8 cellular contexts compared by ENCODE assay signal in the genomic region with DNA sequence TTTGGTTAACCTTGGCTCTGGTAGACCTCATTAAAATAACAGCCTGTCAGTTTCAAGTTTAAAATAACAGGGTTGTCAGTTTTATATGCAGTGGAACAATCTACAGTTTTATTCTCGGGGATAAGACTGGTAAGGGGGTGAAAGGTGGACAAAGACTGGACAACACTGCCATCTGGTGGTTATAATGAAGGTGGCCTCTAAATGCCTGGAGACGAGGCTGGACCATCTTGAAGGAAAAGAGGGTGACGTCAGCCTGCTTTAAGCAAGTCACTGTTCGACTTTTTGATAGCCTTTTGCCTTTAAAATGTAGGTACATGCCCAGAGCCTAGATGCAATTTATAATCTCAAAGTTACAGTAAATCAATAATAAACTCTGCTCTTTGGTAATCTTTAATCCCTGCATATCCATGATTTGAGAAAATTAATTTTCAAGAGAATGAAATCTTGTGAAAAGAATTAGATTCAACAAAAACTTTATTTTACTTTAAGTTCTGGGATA.
DNase-seq lines count a peak whose midpoint lies in the region; ATAC-seq, FAIRE-seq and TF ChIP-seq lines count a peak whose summit lies in the region.

No MANE protein-coding gene starts in this region.

- no peaks in the 10 kb centered on the region for H3K27me3 Mint-ChIP-seq in GM23338 (ENCODE audit: insufficient read depth, low read depth, poor library complexity)

- FAIRE-seq in RCC 7860 (lab: Jason Lieb, UNC): peak; percentile 81

- no peak overlapping the region for H3K4me3 ChIP-seq in GM23338
- H3K4me3 ChIP-seq in Karpas-422 (ENCODE audit: low read length): no peak overlapping the region
- H3K4me3 ChIP-seq in fibroblast of pulmonary artery (replicated peaks; ENCODE audit: low read depth, low read length): no peak overlapping the region
- H3K4me3 ChIP-seq in thyroid gland (replicated peaks in 1 of 3): no peak overlapping the region

- H3K4me2 ChIP-seq in GM23338: no peak overlapping the region
- no peak overlapping the region for H3K4me2 ChIP-seq in Karpas-422 (ENCODE audit: low read depth, low read length, poor library complexity, severe bottlenecking)

- peaks cover 8% of the 10 kb centered on the region; the same call in 2 of the 3 replicates for H3K4me1 Mint-ChIP-seq in GM23338

- peaks cover 10% of the 10 kb centered on the region for H3K4me1 ChIP-seq in GM23338 (ENCODE audit: insufficient read depth)
- no peaks in the 10 kb centered on the region for H3K4me1 ChIP-seq in Karpas-422 (ENCODE audit: low read length)
- H3K4me1 ChIP-seq in thyroid gland: no peaks in the 10 kb centered on the region

- H3K27ac ChIP-seq in GM23338 (ENCODE audit: low read depth) (no peak overlapping the region), Karpas-422 (ENCODE audit: low read length) (no peak overlapping the region), thyroid gland (no peak overlapping the region)

- H3K9me2 ChIP-seq in GM23338 (ENCODE audit: insufficient read depth) (no peaks in the 10 kb centered on the region), Karpas-422 (replicated peaks; ENCODE audit: insufficient read depth, low read length) (no peaks in the 10 kb centered on the region)

- TF ChIP-seq CTCF in GM23338 (conservative IDR thresholded peaks at IDR 0.05; ENCODE audit: low read depth in 2 of 2) (peak; percentile 86 to 95), fibroblast of pulmonary artery (IDR thresholded peaks at IDR 0.05; ENCODE audit: low read length, missing control alignments) (peak; percentile 76), thyroid gland (IDR thresholded peaks at IDR 0.05) (peak; percentile 24 to 83 (median 72))

- no peaks in the 10 kb centered on the region for H3K27me3 ChIP-seq in GM23338 (ENCODE audit: insufficient read depth)
- no peaks in the 10 kb centered on the region for H3K27me3 ChIP-seq in Karpas-422 (ENCODE audit: low read length)
- no peaks in the 10 kb centered on the region for H3K27me3 ChIP-seq in thyroid gland

- H3K27ac Mint-ChIP-seq in GM23338: peak overlapping the region; percentile 86

- DNase-seq in GDM1 (lab: John Stamatoyannopoulos, UW): peak; percentile 69
- DNase-seq in GM23338 (ENCODE audit: low spot score): peak; percentile 92
- peak; percentile 90 for DNase-seq in Karpas-422
- DNase-seq in RCC 7860 (ENCODE audit: low spot score): peak; percentile 68
- DNase-seq in activated T-cell treated with anti-CD3 and anti-CD28 coated beads, Interleukin-2, amount 50 U/mL, for 48 hours: peak; percentile 62 to 72
- peak; percentile 93 for DNase-seq in fibroblast of pulmonary artery (ENCODE audit: low read depth)
- DNase-seq in non-pigmented ciliary epithelial cell (ENCODE audit: low read depth): peak; percentile 82
- peak; percentile 50 to 61 for DNase-seq in thyroid gland

- no peaks in the 10 kb centered on the region for H3K79me2 ChIP-seq in GM23338 (replicated peaks; ENCODE audit: insufficient read depth)
- no peaks in the 10 kb centered on the region for H3K79me2 ChIP-seq in Karpas-422 (ENCODE audit: low read length)

- H2AFZ ChIP-seq in GM23338: no peak overlapping the region
- no peak overlapping the region for H2AFZ ChIP-seq in Karpas-422 (ENCODE audit: low read length)

- no peaks in the 10 kb centered on the region for H3K9me3 ChIP-seq in Karpas-422 (ENCODE audit: low read length)
- H3K9me3 ChIP-seq in thyroid gland: no peaks in the 10 kb centered on the region

- H3K36me3 ChIP-seq in GM23338 (ENCODE audit: insufficient read depth) (no peaks in the 10 kb centered on the region), Karpas-422 (ENCODE audit: insufficient read depth, low read length) (no peaks in the 10 kb centered on the region), thyroid gland (no peaks in the 10 kb centered on the region)

- 0 to 2% methylated on average over 4 of the region's 4 CpGs for WGBS in thyroid gland, 2 donors

- no peaks in the 10 kb centered on the region for H3K36me3 Mint-ChIP-seq in GM23338 (ENCODE audit: low read depth)

- H4K20me1 ChIP-seq in GM23338 (replicated peaks; ENCODE audit: insufficient read depth): no peaks in the 10 kb centered on the region
- H4K20me1 ChIP-seq in Karpas-422 (ENCODE audit: insufficient read depth, low read depth, low read length): no peaks in the 10 kb centered on the region

- H3K9me3 Mint-ChIP-seq in GM23338: no peaks in the 10 kb centered on the region; the same call in 2 of the 3 replicates

- no peak overlapping the region for H3K4me3 Mint-ChIP-seq in GM23338

- no peaks in the 10 kb centered on the region for H3F3A ChIP-seq in GM23338 (replicated peaks; ENCODE audit: low read depth)

- TF ChIP-seq POLR2A in thyroid gland (IDR thresholded peaks at IDR 0.05): no peak

- intact Hi-C loops in thyroid gland (cut with DNase I): no loop called here

- ATAC-seq in GM23338: peak; percentile 99

- H3K9ac ChIP-seq in Karpas-422 (ENCODE audit: low read length): no peak overlapping the region

TF ChIP-seq in GM23338, 12 proteins besides CTCF, POLR2A, EP300 and RAD21:
- no peak for TF ChIP-seq ZNF331 (CRISPR knock-in tag; IDR thresholded peaks at IDR 0.05; ENCODE audit: low read depth)
- peak; percentile 83 for TF ChIP-seq CREB1 (CRISPR knock-in tag; IDR thresholded peaks at IDR 0.05; ENCODE audit: low read depth)
